In genomic region chr11:66267379-66268209, GRCh38 we compare ENCODE assay signal across 8 cellular contexts. TPM values are rescaled to one million over a fixed set of nuclear protein-coding genes. Genes with fewer than 3 reads are reported as not detected.
A peak's percentile ranks its signal among the peaks of the same experiment; 100 is the strongest.
DNase-seq lines count a peak whose midpoint lies in the region; ATAC-seq, FAIRE-seq and TF ChIP-seq lines count a peak whose summit lies in the region.

No MANE protein-coding gene starts in this region.

- FAIRE-seq in D721Med (lab: Jason Lieb, UNC) (no peak), frontal cortex (lab: Jason Lieb, UNC) (no peak)

- no peaks in the 10 kb centered on the region for H3K27me3 ChIP-seq in HUES64 (ENCODE audit: insufficient read depth, low read length)
- H3K27me3 ChIP-seq in SJCRH30: no peaks in the 10 kb centered on the region
- peaks cover 7% of the 10 kb centered on the region for H3K27me3 ChIP-seq in neutrophil
- H3K27me3 ChIP-seq in subcutaneous abdominal adipose tissue (ENCODE audit: control insufficient read depth in 5 of 5, insufficient read depth in 4 of 5, low read length in 5 of 5): no peaks in the 10 kb centered on the region

- TF ChIP-seq CTCF in D721Med (IDR thresholded peaks at IDR 0.05; ENCODE audit: insufficient read depth, missing control alignments): no peak
- TF ChIP-seq CTCF in neutrophil (IDR thresholded peaks at IDR 0.05): peak; percentile 5

- H3K27ac ChIP-seq in HUES64 (ENCODE audit: low read depth, low read length) (peak overlapping the region; percentile 74; the same call in 1 of the 2 replicates), SJCRH30 (peak overlapping the region; percentile 86), neutrophil (peak overlapping the region; percentile 87), subcutaneous abdominal adipose tissue (ENCODE audit: low read depth, low read length) (peak overlapping the region; percentile 87)

- H3K4me1 ChIP-seq in HUES64 (ENCODE audit: insufficient read depth, low read length) (peaks cover 8% of the 10 kb centered on the region; the same call in 1 of the 2 replicates), SJCRH30 (no peaks in the 10 kb centered on the region; the same call in 1 of the 2 replicates), neutrophil (ENCODE audit: control insufficient read depth in 1 of 2, insufficient read depth in 1 of 2, low read depth in 1 of 2, low read length in 1 of 2) (peaks cover 28 to 32% of the 10 kb centered on the region in 2 experiments), subcutaneous abdominal adipose tissue (ENCODE audit: control insufficient read depth in 5 of 5, insufficient read depth in 5 of 5, low read length in 5 of 5) (peaks cover 5 to 39% (median 35%) of the 10 kb centered on the region in 5 donors)

- H3K9me3 ChIP-seq in HUES64 (ENCODE audit: insufficient read depth, low read depth, low read length): no peaks in the 10 kb centered on the region
- H3K9me3 ChIP-seq in SJCRH30 (replicated peaks): no peaks in the 10 kb centered on the region
- H3K9me3 ChIP-seq in neutrophil: no peaks in the 10 kb centered on the region
- no peaks in the 10 kb centered on the region for H3K9me3 ChIP-seq in subcutaneous abdominal adipose tissue (ENCODE audit: control insufficient read depth in 5 of 5, low read length in 5 of 5)

- DNase-seq in D721Med (ENCODE audit: insufficient read length, low spot score) (peak; percentile 62), SJCRH30 (peak; percentile 88 to 89), frontal cortex (ENCODE audit: low spot score in 2 of 2) (peak; percentile 89 to 90)
- peak; percentile 83 for DNase-seq in activated naive CD4-positive, alpha-beta T cell treated with Interleukin-2 at 50 U/mL for 16 hours

- WGBS in HUES64: under 1% methylated on average over 58 of the region's 61 CpGs

- peak overlapping the region; percentile 52 for H3K9ac ChIP-seq in HUES64 (ENCODE audit: low read depth, low read length)
- peak overlapping the region in 4 of 5 donors; percentile 68 to 99 (median 86) for H3K9ac ChIP-seq in subcutaneous abdominal adipose tissue (ENCODE audit: low read length in 5 of 5)

- H3K36me3 ChIP-seq in HUES64 (ENCODE audit: insufficient read depth, low read length) (peaks cover 45% of the 10 kb centered on the region), SJCRH30 (no peaks in the 10 kb centered on the region), neutrophil (peaks cover 18% of the 10 kb centered on the region), subcutaneous abdominal adipose tissue (ENCODE audit: control insufficient read depth in 5 of 5, insufficient read depth in 5 of 5, low read length in 5 of 5) (peaks cover 0 to 38% (median 30%) of the 10 kb centered on the region in 5 donors)

- peak; percentile 35 for ATAC-seq in GM21367 (IDR thresholded peaks at IDR 0.05; ENCODE audit: unreplicated experiment)

- peak overlapping the region; percentile 93 for H3K4me3 ChIP-seq in HUES64 (ENCODE audit: low read length)
- peak overlapping the region; percentile 73 for H3K4me3 ChIP-seq in SJCRH30
- peak overlapping the region; percentile 96 to 97 for H3K4me3 ChIP-seq in neutrophil (ENCODE audit: low read depth in 1 of 2, low read length in 1 of 2)
- peak overlapping the region; percentile 74 to 88 (median 85) for H3K4me3 ChIP-seq in subcutaneous abdominal adipose tissue (ENCODE audit: low read depth in 1 of 5, low read length in 5 of 5)

RNA-seq across cellular contexts. Expression of gene RAB1B, which starts 0.8 kb away (rescaled TPM):
- polyA plus RNA-seq in HUES64 (2013, experiment 1 of 2): 99.4 TPM
- polyA plus RNA-seq in HUES64 (2013, experiment 2 of 2): 105 TPM
- total RNA-seq in SJCRH30 (2014; rRNA removed; shearing (Covaris generic)): 82.0 and 83.2 TPM in 2 replicates
- 22.8 TPM for total RNA-seq in frontal cortex

RNA-seq across cellular contexts. Expression of gene KLC2, which starts 10.1 kb away (rescaled TPM):
- 25.8 TPM for polyA plus RNA-seq in HUES64 (2013, experiment 1 of 2)
- 28.7 TPM for polyA plus RNA-seq in HUES64 (2013, experiment 2 of 2)
- 6.8 and 9.0 TPM in 2 replicates for total RNA-seq in SJCRH30 (2014; rRNA removed; shearing (Covaris generic))
- 21.6 TPM for total RNA-seq in frontal cortex

RNA-seq across cellular contexts. Expression of gene CNIH2, which starts 10.4 kb away (rescaled TPM):
- 23.5 TPM for polyA plus RNA-seq in HUES64 (2013, experiment 1 of 2)
- 29.1 TPM for polyA plus RNA-seq in HUES64 (2013, experiment 2 of 2)
- total RNA-seq in SJCRH30 (2014; rRNA removed; shearing (Covaris generic)): 4.5 and 5.8 TPM in 2 replicates
- total RNA-seq in frontal cortex: 41.6 TPM

RNA-seq across cellular contexts. Expression of gene YIF1A, which starts 21.3 kb away (rescaled TPM):
- polyA plus RNA-seq in HUES64 (2013, experiment 1 of 2): 49.8 TPM
- 44.6 TPM for polyA plus RNA-seq in HUES64 (2013, experiment 2 of 2)
- total RNA-seq in SJCRH30 (2014; rRNA removed; shearing (Covaris generic)): 43.6 and 44.9 TPM in 2 replicates
- total RNA-seq in frontal cortex: 28.9 TPM

RNA-seq across cellular contexts. Expression of gene TMEM151A, which starts 24.1 kb away (rescaled TPM):
- 0.80 TPM for polyA plus RNA-seq in HUES64 (2013, experiment 1 of 2)
- polyA plus RNA-seq in HUES64 (2013, experiment 2 of 2): 0.51 TPM
- total RNA-seq in SJCRH30 (2014; rRNA removed; shearing (Covaris generic)): not detected in 2 replicates
- 9.0 TPM for total RNA-seq in frontal cortex

Comparison
In these comparisons a context has a peak if more than half of its experiments do, and no peak if none do; other contexts are left out.
1. Peak in every context shown above with its lines: DNase-seq, ATAC-seq, H3K4me3 ChIP-seq and H3K27ac ChIP-seq.